ENCODE assay signal across 1 cellular context in the genomic region with DNA sequence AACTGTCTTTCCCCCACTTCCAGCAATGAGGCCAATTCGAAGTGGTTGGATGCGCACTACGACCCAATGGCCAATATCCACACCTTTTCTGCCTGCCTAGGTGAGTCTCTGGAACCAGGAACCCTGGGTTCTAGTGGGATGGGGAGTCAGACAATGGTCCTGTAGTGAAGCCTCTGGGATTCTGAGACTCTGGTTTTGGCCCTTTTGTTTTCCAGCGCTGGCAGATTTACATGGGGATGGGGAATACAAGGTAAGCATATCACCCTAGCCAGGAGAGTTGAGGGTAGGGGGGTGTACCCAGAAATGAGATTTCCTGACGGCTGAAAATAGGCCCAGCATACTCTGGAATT.
TF ChIP-seq lines count a peak whose summit lies in the region.

No MANE protein-coding gene starts in this region.

TF ChIP-seq in K562, 482 proteins besides CTCF, POLR2A, EP300 and RAD21:
- TF ChIP-seq, protein P1, sequence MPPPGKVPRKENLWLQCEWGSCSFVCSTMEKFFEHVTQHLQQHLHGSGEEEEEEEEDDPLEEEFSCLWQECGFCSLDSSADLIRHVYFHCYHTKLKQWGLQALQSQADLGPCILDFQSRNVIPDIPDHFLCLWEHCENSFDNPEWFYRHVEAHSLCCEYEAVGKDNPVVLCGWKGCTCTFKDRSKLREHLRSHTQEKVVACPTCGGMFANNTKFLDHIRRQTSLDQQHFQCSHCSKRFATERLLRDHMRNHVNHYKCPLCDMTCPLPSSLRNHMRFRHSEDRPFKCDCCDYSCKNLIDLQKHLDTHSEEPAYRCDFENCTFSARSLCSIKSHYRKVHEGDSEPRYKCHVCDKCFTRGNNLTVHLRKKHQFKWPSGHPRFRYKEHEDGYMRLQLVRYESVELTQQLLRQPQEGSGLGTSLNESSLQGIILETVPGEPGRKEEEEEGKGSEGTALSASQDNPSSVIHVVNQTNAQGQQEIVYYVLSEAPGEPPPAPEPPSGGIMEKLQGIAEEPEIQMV (tag; conservative IDR thresholded peaks at IDR 0.05; ENCODE audit: low read depth), result no peak
